21 cellular contexts compared by ENCODE assay signal in the genomic region with DNA sequence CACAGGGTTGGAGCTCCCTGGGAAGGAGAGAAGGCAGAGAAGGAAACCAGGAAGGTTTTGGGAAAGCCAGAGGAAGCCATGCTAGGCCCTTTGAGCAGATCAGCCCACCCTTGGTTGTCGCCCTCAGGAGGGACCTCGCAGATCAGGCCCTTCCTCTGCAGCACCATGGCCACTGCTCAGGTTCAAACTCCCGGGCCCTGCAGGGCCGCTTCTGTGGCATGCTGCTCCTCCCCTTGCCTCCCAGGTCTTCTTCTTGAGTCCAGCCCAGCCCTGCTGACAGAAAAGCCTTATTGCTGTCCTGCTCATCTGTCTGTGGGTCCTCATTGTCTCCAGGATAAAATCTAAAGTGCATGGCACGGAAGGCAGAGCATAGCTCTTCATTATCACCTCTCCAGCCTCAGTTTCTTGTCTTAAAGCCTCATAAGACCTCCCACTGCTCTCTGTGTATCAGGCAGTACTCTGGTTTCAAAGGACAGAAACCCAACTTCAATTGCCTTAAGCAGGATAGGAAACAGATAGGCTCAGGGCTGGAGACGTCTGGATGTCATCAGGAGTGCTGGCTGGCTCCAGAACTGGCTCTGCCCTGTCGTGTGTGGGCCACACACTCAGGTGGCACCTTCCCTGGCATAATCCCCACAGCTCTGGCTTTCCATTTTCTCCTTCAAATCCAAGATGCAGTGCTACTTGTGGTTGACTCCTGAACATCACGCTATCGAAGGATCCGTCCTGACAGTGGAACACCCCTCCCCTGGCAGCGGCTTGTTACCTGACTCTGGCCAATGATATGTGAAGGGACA.
"Had no signal": no experiment of that assay in that cellular context is flagged by ENCODE, and none has a peak within 500 bp of the region (broad histone marks: within the 10 kb centered on the region; RNA-seq: fewer than 3 reads in every experiment).

No MANE protein-coding gene starts in this region.

- H3K4me1 ChIP-seq: breast epithelium, right lobe of liver, tibial artery had no signal

- H3K9me3 Mint-ChIP-seq: activated naive CD4-positive, alpha-beta T cell treated with anti-CD3 and anti-CD28 coated beads, Interleukin-2, amount 10 ng/mL, durations not matched to agents 7 days and 5 days; activated T-cell treated with anti-CD3 and anti-CD28 coated beads, Interleukin-2, amount 50 U/mL, for 24 hours; activated T-helper 2 cell treated with anti-CD3 and anti-CD28 coated beads, Interferon-gamma antibody, Interleukin-2, Interleukin-4, amounts not matched to agents 10 μg/mL and 5 μg/mL and 100 μg/mL, durations not matched to agents 14 hours and 24 hours and 36 hours; dendritic cell treated with granulocyte-macrophage colony-stimulating factor and Interleukin-4, amounts not matched to agents 40 ng/mL and 50 ng/mL, for 4 days; T-helper 2 cell treated with Interferon-gamma antibody and Interleukin-4, amounts not matched to agents 5 μg/mL and 100 μg/mL, for 36 hours had no signal

- H3K27me3 ChIP-seq: breast epithelium, ovary, right lobe of liver, SJSA1, tibial artery, uterus had no signal

- H3K27me3 Mint-ChIP-seq: activated naive CD4-positive, alpha-beta T cell treated with anti-CD3 and anti-CD28 coated beads, Interleukin-2, amount 10 ng/mL, durations not matched to agents 7 days and 5 days; activated T-cell treated with anti-CD3 and anti-CD28 coated beads, Interleukin-2, amount 50 U/mL, for 24 hours; dendritic cell treated with granulocyte-macrophage colony-stimulating factor and Interleukin-4, amounts not matched to agents 40 ng/mL and 50 ng/mL, for 4 days had no signal

- H3K27ac ChIP-seq: breast epithelium, ovary, right lobe of liver, SJSA1, tibial artery, uterus had no signal

- H3K27ac Mint-ChIP-seq: activated naive CD4-positive, alpha-beta T cell treated with anti-CD3 and anti-CD28 coated beads, Interleukin-2, amount 10 ng/mL, durations not matched to agents 7 days and 5 days; activated T-cell treated with anti-CD3 and anti-CD28 coated beads, Interleukin-2, amount 50 U/mL, for 24 hours; activated T-helper 2 cell treated with anti-CD3 and anti-CD28 coated beads, Interferon-gamma antibody, Interleukin-2, Interleukin-4, amounts not matched to agents 10 μg/mL and 5 μg/mL and 100 μg/mL, durations not matched to agents 14 hours and 24 hours and 36 hours; dendritic cell treated with granulocyte-macrophage colony-stimulating factor and Interleukin-4, amounts not matched to agents 40 ng/mL and 50 ng/mL, for 4 days; T-helper 2 cell treated with Interferon-gamma antibody and Interleukin-4, amounts not matched to agents 5 μg/mL and 100 μg/mL, for 36 hours had no signal

- H3K4me1 Mint-ChIP-seq: activated naive CD4-positive, alpha-beta T cell treated with anti-CD3 and anti-CD28 coated beads, Interleukin-2, amount 10 ng/mL, durations not matched to agents 7 days and 5 days had no signal

- H3K4me3 ChIP-seq: breast epithelium, lung, ovary, right lobe of liver, SJSA1, tibial artery, uterus had no signal

- ATAC-seq: left colon, right lobe of liver had no signal

- H3K4me3 Mint-ChIP-seq: activated naive CD4-positive, alpha-beta T cell treated with anti-CD3 and anti-CD28 coated beads, Interleukin-2, amount 10 ng/mL, durations not matched to agents 7 days and 5 days; activated T-cell treated with anti-CD3 and anti-CD28 coated beads, Interleukin-2, amount 50 U/mL, for 24 hours; dendritic cell treated with granulocyte-macrophage colony-stimulating factor and Interleukin-4, amounts not matched to agents 40 ng/mL and 50 ng/mL, for 4 days; T-helper 2 cell treated with Interferon-gamma antibody and Interleukin-4, amounts not matched to agents 5 μg/mL and 100 μg/mL, for 36 hours had no signal

- H3K9me3 ChIP-seq: breast epithelium, ovary, right lobe of liver, SJSA1, tibial artery, uterus had no signal

- DNase-seq: activated CD4-positive, alpha-beta T cell treated with anti-CD3 and anti-CD28 coated beads, Interleukin-2, amount 50 U/mL, for 48 hours; activated naive CD4-positive, alpha-beta T cell treated with anti-CD3 and anti-CD28 coated beads, Interleukin-2, amount 10 ng/mL, durations not matched to agents 7 days and 5 days; activated T-cell treated with anti-CD3 and anti-CD28 coated beads, Interleukin-2, amount 50 U/mL, for 24 hours; cerebellar nuclear complex; effector memory CD4-positive, alpha-beta T cell; left colon; ovary; right lobe of liver; small intestine; stimulated activated CD4-positive, alpha-beta T cell treated with anti-CD3 and anti-CD28 coated beads, Interleukin-15, amount 100 ng/mL, for 24 hours; stimulated activated CD4-positive, alpha-beta T cell treated with anti-CD3 and anti-CD28 coated beads, Interleukin-4, amount 100 ng/mL, for 4 hours; stimulated activated naive CD4-positive, alpha-beta T cell; substantia nigra; tibial artery; uterus had no signal

- H3K36me3 ChIP-seq: breast epithelium, ovary, right lobe of liver, SJSA1, uterus had no signal
